Comparison of ENCODE assay signal across 20 cellular contexts in genomic region chr6:167838207-167838748, GRCh38. TPM values are rescaled to one million over a fixed set of nuclear protein-coding genes. Genes with fewer than 3 reads are reported as not detected.
DNase-seq lines count a peak whose midpoint lies in the region; ATAC-seq and TF ChIP-seq lines count a peak whose summit lies in the region.
"Had no signal": no experiment of that assay in that cellular context is flagged by ENCODE, and none has a peak within 500 bp of the region (broad histone marks: within the 10 kb centered on the region; RNA-seq: fewer than 3 reads in every experiment).

No MANE protein-coding gene starts in this region.

- peaks cover 17% of the 10 kb centered on the region for H3K4me1 Mint-ChIP-seq in Calu3 (ENCODE audit: low read depth, unreplicated experiment)
- H3K4me1 Mint-ChIP-seq in endothelial cell (ENCODE audit: unreplicated experiment): peaks cover 14% of the 10 kb centered on the region
- peaks cover 21% of the 10 kb centered on the region for H3K4me1 Mint-ChIP-seq in mesothelial cell of epicardium

- TF ChIP-seq CTCF in Calu3 (IDR thresholded peaks at IDR 0.05; ENCODE audit: unreplicated experiment) (no peak), VCaP (conservative IDR thresholded peaks at IDR 0.05) (no peak), endothelial cell (IDR thresholded peaks at IDR 0.05; ENCODE audit: unreplicated experiment) (no peak), mesothelial cell of epicardium (IDR thresholded peaks at IDR 0.05; ENCODE audit: unreplicated experiment) (no peak)

- H3K36me3 Mint-ChIP-seq in Calu3 (ENCODE audit: insufficient read depth, unreplicated experiment) (peaks cover 9% of the 10 kb centered on the region), endothelial cell (ENCODE audit: low read depth, unreplicated experiment) (no peaks in the 10 kb centered on the region), mesothelial cell of epicardium (no peaks in the 10 kb centered on the region)

- DNase-seq in Calu3: no peak
- no peak for DNase-seq in endothelial cell (ENCODE audit: low spot score)
- DNase-seq in mesothelial cell of epicardium (ENCODE audit: low spot score in 2 of 2, unreplicated experiment in 2 of 2): no peak
- DNase-seq in NK-92 treated with Interleukin-12 subunit alpha and Interleukin-12 subunit beta, amount 100 ng/mL, for 24 hours (lab: John Stamatoyannopoulos, UW): no peak
- no peak for DNase-seq in NCI-H146 treated with DMSO at 0.1 percent for 48 hours (lab: John Stamatoyannopoulos, UW; ENCODE audit: unreplicated experiment)
- DNase-seq in Right ventricle myocardium superior: no peak
- DNase-seq: AML-193; Caco-2; CD4-positive, alpha-beta T cell; DMS153; DMS79; GDM1; GOT3; H9 had no signal

- intact Hi-C loops in Calu3 (cut with micrococcal nuclease; ENCODE audit: unreplicated experiment) (no loop called here), Right ventricle myocardium superior (cut with DNase I) (no loop called here)

- H3K27ac Mint-ChIP-seq in Calu3 (ENCODE audit: unreplicated experiment) (peak overlapping the region; percentile 54), endothelial cell (ENCODE audit: unreplicated experiment) (peak overlapping the region; percentile 19), mesothelial cell of epicardium (peak overlapping the region; percentile 17)
- H3K27ac Mint-ChIP-seq: CD4-positive, alpha-beta T cell had no signal

- H3K27ac ChIP-seq in VCaP: peak overlapping the region; percentile 5; the same call in 1 of the 2 replicates
- H3K27ac ChIP-seq: 22Rv1, A549, C4-2B had no signal

- no TSS peak for BruUV-seq in Calu3 (replicated peaks; lab: Mats Ljungman, UMichigan)

- H3K9me3 Mint-ChIP-seq in Calu3 (ENCODE audit: low read depth, unreplicated experiment): no peaks in the 10 kb centered on the region
- no peaks in the 10 kb centered on the region for H3K9me3 Mint-ChIP-seq in endothelial cell (ENCODE audit: unreplicated experiment)
- no peaks in the 10 kb centered on the region for H3K9me3 Mint-ChIP-seq in mesothelial cell of epicardium
- H3K9me3 Mint-ChIP-seq: CD4-positive, alpha-beta T cell; H9 had no signal

- H3K4me3 Mint-ChIP-seq in Calu3 (ENCODE audit: low read depth, unreplicated experiment) (no peak overlapping the region), endothelial cell (ENCODE audit: unreplicated experiment) (no peak overlapping the region), mesothelial cell of epicardium (no peak overlapping the region)
- H3K4me3 Mint-ChIP-seq: CD4-positive, alpha-beta T cell; H9 had no signal

- no peak for ATAC-seq in Right ventricle myocardium superior (ENCODE audit: poor library complexity)
- no peak for ATAC-seq in activated CD4-positive, CD25-positive, alpha-beta regulatory T cell treated with anti-CD3 and anti-CD28 coated beads, Interleukin-2, amount 50 U/mL, for 24 hours
- ATAC-seq: A549, HepG2 had no signal

- CTCF ChIA-PET in Calu3 (lab: Charles Lee): no interaction called here

- no peaks in the 10 kb centered on the region for H3K27me3 Mint-ChIP-seq in Calu3 (ENCODE audit: unreplicated experiment)
- H3K27me3 Mint-ChIP-seq in endothelial cell (ENCODE audit: unreplicated experiment): no peaks in the 10 kb centered on the region
- H3K27me3 Mint-ChIP-seq in mesothelial cell of epicardium (ENCODE audit: low read depth): no peaks in the 10 kb centered on the region

RNA-seq across cellular contexts. Expression of gene AFDN, which starts 11.6 kb away (rescaled TPM):
- total RNA-seq in Calu3 (2022): 226 and 237 TPM in 2 replicates
- 306 TPM for total RNA-seq in endothelial cell (ENCODE audit: unreplicated experiment)
- 280 to 284 TPM (median 282 TPM) in 3 replicates for total RNA-seq in mesothelial cell of epicardium
- total RNA-seq in Right ventricle myocardium superior: 49.1 TPM
